ENCODE assay signal across 1 cellular context in genomic region chr6:85642774-85643529, GRCh38.
TF ChIP-seq lines count a peak whose summit lies in the region.

Gene SYNCRIP, minus strand, starts transcription at chr6:85642886. Its CDS starts 1,447 bp downstream, at chr6:85641439.

TF ChIP-seq in K562, 482 proteins besides CTCF, POLR2A, EP300 and RAD21 (continued from another document and continues in another):
- TF ChIP-seq PREB (CRISPR knock-in tag; IDR thresholded peaks at IDR 0.05) (no peak), CHD1 (IDR thresholded peaks at IDR 0.05; ENCODE audit: low read length) (peak; percentile 89), RBM15 (IDR thresholded peaks at IDR 0.05; ENCODE audit: insufficient read depth, low read length) (no peak), CLOCK (CRISPR knock-in tag; IDR thresholded peaks at IDR 0.05; ENCODE audit: borderline replicate concordance) (no peak), ADNP (tag; IDR thresholded peaks at IDR 0.05) (no peak), ZNF143 (CRISPR knock-in tag; IDR thresholded peaks at IDR 0.05) (no peak), BRF1 (IDR thresholded peaks at IDR 0.05; ENCODE audit: borderline replicate concordance, extremely low read depth, insufficient read length) (no peak), MYC (IDR thresholded peaks at IDR 0.05; ENCODE audit: low read depth, low read length) (peak; percentile 83), MYC (CRISPR knock-in tag; IDR thresholded peaks at IDR 0.05; ENCODE audit: borderline replicate concordance, low read depth) (no peak; the same call in 1 of the 2 replicates), CREB5 (CRISPR knock-in tag; IDR thresholded peaks at IDR 0.05) (0 out of 2 replicates have a peak, but pooled peaks have one; percentile 20), SNAPC5 (CRISPR knock-in tag; IDR thresholded peaks at IDR 0.05) (no peak), SMARCC2 (IDR thresholded peaks at IDR 0.05; ENCODE audit: low read depth) (no peak), NKRF (IDR thresholded peaks at IDR 0.05; ENCODE audit: borderline replicate concordance) (peak; percentile 71), ZNF707 (CRISPR knock-in tag; conservative IDR thresholded peaks at IDR 0.05) (no peak), CHCHD3 (CRISPR knock-in tag; IDR thresholded peaks at IDR 0.05) (no peak), ILF3 (IDR thresholded peaks at IDR 0.05; ENCODE audit: borderline replicate concordance) (no peak), ZFPM2 (CRISPR knock-in tag; IDR thresholded peaks at IDR 0.05) (no peak), SNIP1 (IDR thresholded peaks at IDR 0.05; ENCODE audit: low read depth) (no peak), ZNF696 (CRISPR knock-in tag; conservative IDR thresholded peaks at IDR 0.05) (no peak), ZFP91 (CRISPR knock-in tag; IDR thresholded peaks at IDR 0.05) (no peak), CREBBP (IDR thresholded peaks at IDR 0.05; ENCODE audit: low read depth, low read length) (no peak), VEZF1 (CRISPR knock-in tag; IDR thresholded peaks at IDR 0.05) (peak; percentile 94), NFATC3 (IDR thresholded peaks at IDR 0.05) (no peak), HIVEP1 (CRISPR knock-in tag; IDR thresholded peaks at IDR 0.05) (no peak), POU5F1 (IDR thresholded peaks at IDR 0.05; ENCODE audit: borderline replicate concordance, low read depth, low read length, partially characterized antibody) (no peak), POLR3A (IDR thresholded peaks at IDR 0.05; ENCODE audit: borderline replicate concordance, extremely low read depth, insufficient read depth, insufficient read length) (no peak), IRF2 (CRISPR knock-in tag; IDR thresholded peaks at IDR 0.05) (0 out of 2 replicates have a peak, but pooled peaks have one; percentile 48), ZNF239 (CRISPR knock-in tag; IDR thresholded peaks at IDR 0.05) (no peak), ZNF263 (CRISPR knock-in tag; IDR thresholded peaks at IDR 0.05; ENCODE audit: borderline replicate concordance) (peak; percentile 90), ZNF764 (CRISPR knock-in tag; IDR thresholded peaks at IDR 0.05; ENCODE audit: low read depth) (peak; percentile 11; the same call in 1 of the 2 replicates), BACH1 (tag; IDR thresholded peaks at IDR 0.05) (no peak), ZNF184 (CRISPR knock-in tag; IDR thresholded peaks at IDR 0.05) (no peak), MAX (CRISPR knock-in tag; IDR thresholded peaks at IDR 0.05) (no peak; the same call in 1 of the 2 replicates), NFE2 (IDR thresholded peaks at IDR 0.05; ENCODE audit: low read depth) (no peak), ZNF398 (CRISPR knock-in tag; IDR thresholded peaks at IDR 0.05) (no peak), MLX (CRISPR knock-in tag; conservative IDR thresholded peaks at IDR 0.05) (no peak), HBP1 (CRISPR knock-in tag; IDR thresholded peaks at IDR 0.05) (peak; percentile 96), KDM5B (IDR thresholded peaks at IDR 0.05; ENCODE audit: insufficient replicate concordance, low read depth, low read length) (peak; percentile 75), NUFIP1 (IDR thresholded peaks at IDR 0.05; ENCODE audit: partially characterized antibody) (no peak), TCF7 (IDR thresholded peaks at IDR 0.05; ENCODE audit: borderline replicate concordance) (no peak), NR1H2 (CRISPR knock-in tag; IDR thresholded peaks at IDR 0.05) (no peak), NR4A1 (CRISPR knock-in tag; IDR thresholded peaks at IDR 0.05) (no peak), NR4A1 (tag; IDR thresholded peaks at IDR 0.05) (no peak), POLR2AphosphoS2 (IDR thresholded peaks at IDR 0.05; ENCODE audit: low read length) (no peak), ZNF740 (CRISPR knock-in tag; IDR thresholded peaks at IDR 0.05) (peak; percentile 79), ZNF740 (tag; IDR thresholded peaks at IDR 0.05) (peak in 1 of 2 experiments; percentile 83; a peak in 2 of 4 replicates), ZNF140 (CRISPR knock-in tag; IDR thresholded peaks at IDR 0.05) (no peak), ZNF699 (CRISPR knock-in tag; IDR thresholded peaks at IDR 0.05; ENCODE audit: insufficient replicate concordance) (no peak), FOXJ3 (CRISPR knock-in tag; IDR thresholded peaks at IDR 0.05) (no peak)
